ENCODE assay signal across 16 cellular contexts in the genomic region with DNA sequence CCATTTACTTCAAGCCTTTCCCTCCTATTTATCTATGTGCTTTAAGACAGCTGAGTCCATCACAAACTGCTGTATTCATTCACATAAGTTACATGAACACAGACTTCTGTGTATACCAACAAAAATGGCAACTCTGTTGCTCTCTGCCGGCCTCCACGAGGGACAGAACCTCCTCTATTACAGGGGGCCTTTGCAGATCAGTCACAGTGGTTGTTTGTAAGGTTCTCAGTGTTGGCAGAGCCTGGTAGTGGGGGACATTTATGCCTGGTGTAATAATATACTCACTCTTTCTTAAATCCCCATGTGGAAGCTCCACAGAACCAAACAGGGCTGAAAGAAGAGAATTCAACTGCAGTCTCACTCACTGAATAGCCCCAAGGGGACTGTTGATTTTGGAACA.
A peak's percentile ranks its signal among the peaks of the same experiment; 100 is the strongest.
DNase-seq lines count a peak whose midpoint lies in the region; ATAC-seq and TF ChIP-seq lines count a peak whose summit lies in the region.
"Had no signal": no experiment of that assay in that cellular context is flagged by ENCODE, and none has a peak within 500 bp of the region (broad histone marks: within the 10 kb centered on the region; RNA-seq: fewer than 3 reads in every experiment).

No MANE protein-coding gene starts in this region.

- POLR2A ChIA-PET in RWPE1 (lab: Yijun Ruan, JAX; ENCODE audit: low non-redundant PET): no interaction called here

- CTCF ChIA-PET in RWPE1 (lab: Yijun Ruan, JAX): interaction anchor here (0.6 kb wide), 1 partner anchor 19 kb away, joined by 5 read pairs; no protein-coding TSS in a partner anchor

- H3K27ac ChIP-seq in dorsolateral prefrontal cortex (peak overlapping the region in 30 of 59 donors; percentile 1 to 68 (median 37)), substantia nigra (ENCODE audit: low read depth, low read length, poor library complexity, severe bottlenecking) (peak overlapping the region; percentile 19), RWPE1 (no peak overlapping the region)
- H3K27ac ChIP-seq: C4-2B, HL-60 had no signal

- TF ChIP-seq CTCF in dorsolateral prefrontal cortex (IDR thresholded peaks at IDR 0.05 in 54 of 56, conservative IDR thresholded peaks at IDR 0.05 in 2 of 56; ENCODE audit: low read depth in 1 of 56, partially characterized antibody in 56 of 56): no peak
- TF ChIP-seq CTCF in RWPE1 (conservative IDR thresholded peaks at IDR 0.05; ENCODE audit: low read depth): no peak

- intact Hi-C loops in dorsolateral prefrontal cortex (cut with DNase I): no loop called here

- DNase-seq in C1 segment of cervical spinal cord (lab: John Stamatoyannopoulos, UW): peak in 8 of 14 donors; percentile 1 to 38 (median 14)
- DNase-seq in dorsolateral prefrontal cortex: peak in 2 of 10 donors; percentile 32 to 46
- DNase-seq in medulla oblongata (ENCODE audit: extremely low spot score): peak; percentile 65
- DNase-seq in substantia nigra (lab: John Stamatoyannopoulos, UW): peak in 15 of 49 donors; percentile 3 to 46 (median 10)
- DNase-seq in ecto neural progenitor cell (ENCODE audit: low spot score): no peak
- no peak for DNase-seq in RWPE1 (ENCODE audit: low spot score)
- no peak for DNase-seq in DMS53 treated with DMSO at 0.1 percent for 48 hours (lab: John Stamatoyannopoulos, UW; ENCODE audit: unreplicated experiment)
- DNase-seq: ACHN; CD4-positive, alpha-beta memory T cell; DMS79 treated with DMSO at 0.1 percent for 48 hours; EL; HCEC 1CT; HFFc6 had no signal

- no peak for ATAC-seq in HG02623 (IDR thresholded peaks at IDR 0.05; ENCODE audit: unreplicated experiment)

- H3K4me3 ChIP-seq in dorsolateral prefrontal cortex: no peak overlapping the region

- no peaks in the 10 kb centered on the region for H3K27me3 ChIP-seq in dorsolateral prefrontal cortex

Comparison
In these comparisons a context has a peak if more than half of its experiments do, and no peak if none do; other contexts are left out.
1. DNase-seq: peak in C1 segment of cervical spinal cord (8 of 14) and medulla oblongata (single experiment); none in ecto neural progenitor cell (single experiment), RWPE1 (single experiment) and DMS53 treated with DMSO at 0.1 percent for 48 hours (single experiment).